ENCODE assay signal across 2 cellular contexts in genomic region chr12:96404683-96405082, GRCh38.
TF ChIP-seq lines count a peak whose summit lies in the region.

No MANE protein-coding gene starts in this region.

TF ChIP-seq in IMR-90, 13 proteins besides CTCF, POLR2A, EP300 and RAD21:
- TF ChIP-seq NFE2L2 (IDR thresholded peaks at IDR 0.05; ENCODE audit: low read depth, low read length), result no peak
- TF ChIP-seq MAZ (IDR thresholded peaks at IDR 0.05; ENCODE audit: borderline replicate concordance, low read depth, low read length), result no peak
- no peak for TF ChIP-seq USF2 (IDR thresholded peaks at IDR 0.05; ENCODE audit: low read depth, low read length)
- no peak for TF ChIP-seq CEBPB (IDR thresholded peaks at IDR 0.05; ENCODE audit: low read depth, low read length)
- TF ChIP-seq ELK1 (IDR thresholded peaks at IDR 0.05; ENCODE audit: borderline replicate concordance, low read depth, low read length), result no peak
- no peak for TF ChIP-seq MAFK (IDR thresholded peaks at IDR 0.05; ENCODE audit: low read depth, low read length)
- TF ChIP-seq FOS (IDR thresholded peaks at IDR 0.05; ENCODE audit: low read depth, low read length), result no peak
- no peak for TF ChIP-seq RFX5 (IDR thresholded peaks at IDR 0.05; ENCODE audit: low read depth, low read length)
- no peak for TF ChIP-seq BHLHE40 (IDR thresholded peaks at IDR 0.05; ENCODE audit: low read depth, low read length)
- TF ChIP-seq CHD1 (IDR thresholded peaks at IDR 0.05; ENCODE audit: low read depth, low read length), result no peak

TF ChIP-seq in GM12878, 131 proteins besides CTCF, POLR2A, EP300 and RAD21:
- TF ChIP-seq SRF (IDR thresholded peaks at IDR 0.05; ENCODE audit: low read depth in 2 of 2, low read length in 2 of 2) (0 out of 4 replicates have a peak, but pooled peaks of 1 of the 2 experiments have one; percentile 55), RB1 (IDR thresholded peaks at IDR 0.05; ENCODE audit: borderline replicate concordance) (no peak)
